ENCODE assay signal across 27 cellular contexts in genomic region chr5:28281381-28281780, GRCh38.
A peak's percentile ranks its signal among the peaks of the same experiment; 100 is the strongest.
DNase-seq lines count a peak whose midpoint lies in the region; ATAC-seq, FAIRE-seq and TF ChIP-seq lines count a peak whose summit lies in the region.
"Had no signal": no experiment of that assay in that cellular context is flagged by ENCODE, and none has a peak within 500 bp of the region (broad histone marks: within the 10 kb centered on the region; RNA-seq: fewer than 3 reads in every experiment).

No MANE protein-coding gene starts in this region.

- no peak overlapping the region for H3K4ac ChIP-seq in mesenchymal stem cell (ENCODE audit: low read depth in 1 of 2, low read length in 2 of 2)

- no peak overlapping the region for H2BK120ac ChIP-seq in mesenchymal stem cell (ENCODE audit: low read depth, low read length)

- H3K27me3 ChIP-seq in bronchial epithelial cell (ENCODE audit: control insufficient read depth, insufficient read depth, low read length) (no peaks in the 10 kb centered on the region), mesenchymal stem cell (ENCODE audit: control insufficient read depth in 1 of 2, insufficient read depth in 1 of 2, low read length in 2 of 2) (no peaks in the 10 kb centered on the region), upper lobe of right lung (no peaks in the 10 kb centered on the region)
- H3K27me3 ChIP-seq: adrenal gland, esophagus squamous epithelium, right atrium auricular region, spleen, transverse colon had no signal

- H3K9me3 ChIP-seq in mesenchymal stem cell (ENCODE audit: control insufficient read depth, low read length) (peaks cover 3% of the 10 kb centered on the region), upper lobe of right lung (no peaks in the 10 kb centered on the region)
- H3K9me3 ChIP-seq: adrenal gland, esophagus squamous epithelium, right atrium auricular region had no signal

- intact Hi-C loops in upper lobe of right lung (cut with DNase I) = no loop called here

- no peak overlapping the region for H4K91ac ChIP-seq in mesenchymal stem cell (ENCODE audit: low read length)

- H2BK12ac ChIP-seq in mesenchymal stem cell (ENCODE audit: low read length in 2 of 2) = no peak overlapping the region

- H3K4me1 ChIP-seq in mesenchymal stem cell (ENCODE audit: control insufficient read depth, insufficient read depth, low read depth, low read length) (no peaks in the 10 kb centered on the region), upper lobe of right lung (no peaks in the 10 kb centered on the region)
- H3K4me1 ChIP-seq: adrenal gland, esophagus squamous epithelium, parathyroid adenoma, right atrium auricular region, spleen, transverse colon had no signal

- H2BK15ac ChIP-seq in mesenchymal stem cell (ENCODE audit: low read depth, poor library complexity, severe bottlenecking) = no peak overlapping the region

- no peak for ATAC-seq in HG02623 (IDR thresholded peaks at IDR 0.05; ENCODE audit: unreplicated experiment)
- ATAC-seq in upper lobe of right lung = no peak
- ATAC-seq: K562; natural killer cell treated with Interleukin-12 subunit alpha and Interleukin-12 subunit beta and Interleukin-15 and Interleukin-18, amount 100 ng/mL, for 72 hours had no signal

- POLR2A ChIA-PET in RWPE1 (lab: Yijun Ruan, JAX; ENCODE audit: low non-redundant PET) = no interaction called here

- TF ChIP-seq CTCF in RWPE1 (conservative IDR thresholded peaks at IDR 0.05; ENCODE audit: low read depth) = no peak
- TF ChIP-seq CTCF in bronchial epithelial cell (IDR thresholded peaks at IDR 0.05; ENCODE audit: insufficient read depth, low read length, severe bottlenecking) = no peak
- TF ChIP-seq CTCF in upper lobe of right lung (IDR thresholded peaks at IDR 0.05) = no peak

- no peak overlapping the region for H2BK5ac ChIP-seq in mesenchymal stem cell (ENCODE audit: low read depth, low read length, poor library complexity, severe bottlenecking)

- H3K9ac ChIP-seq in mesenchymal stem cell (ENCODE audit: low read length) = no peak overlapping the region
- H3K9ac ChIP-seq: parathyroid adenoma had no signal

- H2AK5ac ChIP-seq in mesenchymal stem cell (ENCODE audit: low read length, severe bottlenecking) = no peak overlapping the region

- WGBS in mesenchymal stem cell = no CpG with 5 or more reads among the region's 3 CpGs

- no peak overlapping the region for H3K18ac ChIP-seq in mesenchymal stem cell (ENCODE audit: low read depth in 1 of 2, low read length in 2 of 2)

- no peak for FAIRE-seq in bronchial epithelial cell (lab: Jason Lieb, UNC)
- FAIRE-seq: GM19239, K562, kidney had no signal

- no peak overlapping the region for H2AFZ ChIP-seq in mesenchymal stem cell (ENCODE audit: low read depth, low read length)
- H2AFZ ChIP-seq: parathyroid adenoma had no signal

- peak; percentile 16 for DNase-seq in ELR (ENCODE audit: low read depth)
- DNase-seq in RWPE1 (ENCODE audit: low spot score) = peak; percentile 5
- peak; percentile 46 for DNase-seq in bronchial epithelial cell (ENCODE audit: low read depth)
- peak; percentile 35 for DNase-seq in mesenchymal stem cell
- no peak for DNase-seq in GM19240 (ENCODE audit: insufficient read length, low spot score)
- no peak for DNase-seq in NCI-H187 treated with DMSO at 0.1 percent for 48 hours (lab: John Stamatoyannopoulos, UW)
- DNase-seq in upper lobe of right lung = no peak
- DNase-seq: activated CD4-positive, alpha-beta T cell treated with anti-CD3 and anti-CD28 coated beads for 48 hours; activated naive CD4-positive, alpha-beta T cell; activated T-cell treated with anti-CD3 and anti-CD28 coated beads, Interleukin-2, amount 50 U/mL, for 48 hours; adrenal gland; DMS79; esophagus squamous epithelium; H9; kidney; MM.1S; NCI-H2081 treated with DMSO at 0.1 percent for 48 hours; NCI-H446 treated with DMSO at 0.1 percent for 48 hours; spleen; transverse colon had no signal

- CTCF ChIA-PET in RWPE1 (lab: Yijun Ruan, JAX) = no interaction called here

- H4K8ac ChIP-seq in mesenchymal stem cell (ENCODE audit: low read length) = no peak overlapping the region

- H3K27ac ChIP-seq in RWPE1 (no peak overlapping the region), mesenchymal stem cell (ENCODE audit: low read length, poor library complexity, severe bottlenecking) (peak overlapping the region; percentile 47), upper lobe of right lung (no peak overlapping the region)
- H3K27ac ChIP-seq: adrenal gland, esophagus squamous epithelium, parathyroid adenoma, right atrium auricular region, spleen, transverse colon, VCaP had no signal

- H3K14ac ChIP-seq in mesenchymal stem cell (ENCODE audit: low read length in 2 of 2) = no peak overlapping the region

- H3K36me3 ChIP-seq in bronchial epithelial cell (ENCODE audit: control insufficient read depth, insufficient read depth, low read length) (no peaks in the 10 kb centered on the region), mesenchymal stem cell (ENCODE audit: control insufficient read depth in 1 of 2, insufficient read depth in 2 of 2, low read depth in 1 of 2, low read length in 2 of 2) (no peaks in the 10 kb centered on the region), upper lobe of right lung (no peaks in the 10 kb centered on the region)
- H3K36me3 ChIP-seq: adrenal gland, esophagus squamous epithelium, right atrium auricular region, spleen, transverse colon had no signal

- no peak overlapping the region for H3K23ac ChIP-seq in mesenchymal stem cell (ENCODE audit: low read length in 2 of 2)

- H3K4me3 ChIP-seq in bronchial epithelial cell (ENCODE audit: low read depth, low read length) (no peak overlapping the region), mesenchymal stem cell (ENCODE audit: insufficient read depth in 1 of 2, low read depth in 1 of 2, low read length in 2 of 2) (no peak overlapping the region), upper lobe of right lung (no peak overlapping the region)
- H3K4me3 ChIP-seq: adrenal gland, esophagus squamous epithelium, K562, right atrium auricular region, spleen, transverse colon had no signal

- no peaks in the 10 kb centered on the region for H3K79me1 ChIP-seq in mesenchymal stem cell (replicated peaks; ENCODE audit: low read length, poor library complexity, severe bottlenecking)

- no peak overlapping the region for H3K4me2 ChIP-seq in mesenchymal stem cell (ENCODE audit: low read length, poor library complexity, severe bottlenecking)

Comparison
In these comparisons a context has a peak if more than half of its experiments do, and no peak if none do; other contexts are left out.
1. DNase-seq: peak in ELR (single experiment), RWPE1 (single experiment), bronchial epithelial cell (single experiment) and mesenchymal stem cell (single experiment); none in GM19240 (single experiment), NCI-H187 treated with DMSO at 0.1 percent for 48 hours (single experiment) and upper lobe of right lung (single experiment).